ENCODE assay signal across 15 cellular contexts in the genomic region with DNA sequence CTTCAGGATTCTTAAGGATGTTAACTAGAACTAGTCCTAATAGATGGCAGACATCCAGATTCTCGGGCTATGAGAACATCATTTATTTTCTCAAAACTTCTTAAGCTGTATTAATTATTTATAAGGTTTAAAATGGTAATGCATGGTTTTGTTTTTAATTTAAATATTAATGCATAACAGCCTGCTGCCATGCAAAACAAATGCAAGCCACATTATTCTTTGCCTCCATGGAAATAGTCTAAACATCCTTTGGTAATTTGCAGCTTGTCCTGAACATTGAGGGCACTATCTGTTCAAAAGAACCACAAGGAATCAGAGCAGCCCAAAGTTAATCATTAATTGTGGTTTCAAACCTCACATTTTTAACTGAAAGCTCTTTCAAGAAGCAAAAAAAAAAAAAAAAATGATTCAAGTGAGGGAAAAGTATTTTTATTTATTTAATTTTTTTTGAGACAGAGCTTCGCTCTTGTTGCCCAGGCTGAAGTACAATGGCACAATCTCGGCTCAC.
DNase-seq lines count a peak whose midpoint lies in the region; ATAC-seq and TF ChIP-seq lines count a peak whose summit lies in the region.
"Had no signal": no experiment of that assay in that cellular context is flagged by ENCODE, and none has a peak within 500 bp of the region (broad histone marks: within the 10 kb centered on the region; RNA-seq: fewer than 3 reads in every experiment).

No MANE protein-coding gene starts in this region.

- peak overlapping the region in 3 of 4 donors; percentile 32 to 63 (median 36) for H3K27ac ChIP-seq in upper lobe of left lung

- DNase-seq in DMS53 (lab: John Stamatoyannopoulos, UW) (peak; percentile 6), DMS53 treated with DMSO at 0.1 percent for 48 hours (lab: John Stamatoyannopoulos, UW; ENCODE audit: unreplicated experiment) (no peak), cardiac fibroblast (ENCODE audit: low read depth in 2 of 2) (peak; percentile 25 to 41), kidney tubule cell (ENCODE audit: low spot score) (peak; percentile 84), upper lobe of left lung (no peak), activated gamma-delta T cell (lab: John Stamatoyannopoulos, UW) (no peak), SHP77 treated with DMSO at 0.1 percent for 48 hours (lab: John Stamatoyannopoulos, UW) (no peak)
- no peak for DNase-seq in stimulated activated naive CD8-positive, alpha-beta T cell treated with anti-CD3 and anti-CD28 coated beads, Interleukin-15, amount 100 ng/mL, for 72 hours
- DNase-seq: 8988T had no signal

- WGBS in upper lobe of left lung, 2 donors = 66 to 72% methylated on average over 3 of the region's 3 CpGs

- TF ChIP-seq POLR2A in upper lobe of left lung (IDR thresholded peaks at IDR 0.05) = no peak

- no peaks in the 10 kb centered on the region for H3K27me3 ChIP-seq in upper lobe of left lung
- H3K27me3 ChIP-seq: transverse colon had no signal

- no peaks in the 10 kb centered on the region for H3K27me3 Mint-ChIP-seq in stimulated activated naive CD8-positive, alpha-beta T cell treated with anti-CD3 and anti-CD28 coated beads, Interleukin-15, amount 100 ng/mL, for 72 hours
- H3K27me3 Mint-ChIP-seq: activated CD8-positive, alpha-beta T cell treated with anti-CD3 and anti-CD28 coated beads for 36 hours; natural killer cell treated with Interleukin-12 subunit alpha and Interleukin-12 subunit beta and Interleukin-15 and Interleukin-18, amount 100 ng/mL, for 72 hours had no signal

- no peaks in the 10 kb centered on the region for H3K9me3 ChIP-seq in upper lobe of left lung
- H3K9me3 ChIP-seq: HAP-1, transverse colon had no signal

- H3K36me3 ChIP-seq in upper lobe of left lung = no peaks in the 10 kb centered on the region
- H3K36me3 ChIP-seq: HAP-1, transverse colon had no signal

- H3K4me3 Mint-ChIP-seq in stimulated activated naive CD8-positive, alpha-beta T cell treated with anti-CD3 and anti-CD28 coated beads, Interleukin-15, amount 100 ng/mL, for 72 hours = no peak overlapping the region
- H3K4me3 Mint-ChIP-seq: activated CD8-positive, alpha-beta T cell treated with anti-CD3 and anti-CD28 coated beads for 36 hours; immature natural killer cell; natural killer cell treated with Interleukin-12 subunit alpha and Interleukin-12 subunit beta and Interleukin-15 and Interleukin-18, amount 100 ng/mL, for 72 hours had no signal

- H3K4me3 ChIP-seq in cardiac fibroblast (replicated peaks in 1 of 2; ENCODE audit: low read depth in 2 of 2, low read length in 2 of 2) (no peak overlapping the region), upper lobe of left lung (no peak overlapping the region)
- H3K4me3 ChIP-seq: HAP-1, transverse colon had no signal

- H3K9me3 Mint-ChIP-seq in stimulated activated naive CD8-positive, alpha-beta T cell treated with anti-CD3 and anti-CD28 coated beads, Interleukin-15, amount 100 ng/mL, for 72 hours = peaks cover 5 to 6% of the 10 kb centered on the region in 2 donors
- H3K9me3 Mint-ChIP-seq: immature natural killer cell; natural killer cell treated with Interleukin-12 subunit alpha and Interleukin-12 subunit beta and Interleukin-15 and Interleukin-18, amount 100 ng/mL, for 72 hours had no signal

- no peak overlapping the region for H3K27ac Mint-ChIP-seq in stimulated activated naive CD8-positive, alpha-beta T cell treated with anti-CD3 and anti-CD28 coated beads, Interleukin-15, amount 100 ng/mL, for 72 hours
- H3K27ac Mint-ChIP-seq: activated CD8-positive, alpha-beta T cell treated with anti-CD3 and anti-CD28 coated beads for 36 hours; natural killer cell treated with Interleukin-12 subunit alpha and Interleukin-12 subunit beta and Interleukin-15 and Interleukin-18, amount 100 ng/mL, for 72 hours had no signal

- no peak for TF ChIP-seq EP300 in upper lobe of left lung (IDR thresholded peaks at IDR 0.05)

- peaks cover 18% of the 10 kb centered on the region for H3K4me1 Mint-ChIP-seq in stimulated activated naive CD8-positive, alpha-beta T cell treated with anti-CD3 and anti-CD28 coated beads, Interleukin-15, amount 100 ng/mL, for 72 hours

- no peak for TF ChIP-seq CTCF in cardiac fibroblast (IDR thresholded peaks at IDR 0.05; ENCODE audit: low read depth, low read length)
- TF ChIP-seq CTCF in upper lobe of left lung (IDR thresholded peaks at IDR 0.05) = no peak

- peaks cover 0 to 16% (median 5%) of the 10 kb centered on the region in 4 donors for H3K4me1 ChIP-seq in upper lobe of left lung
- H3K4me1 ChIP-seq: HAP-1 had no signal

- peak in 1 of 2 donors; percentile 23 for ATAC-seq in upper lobe of left lung (ENCODE audit: low FRiP score in 2 of 2)
- no peak for ATAC-seq in stimulated activated naive CD8-positive, alpha-beta T cell treated with anti-CD3 and anti-CD28 coated beads, Interleukin-15, amount 100 ng/mL, for 72 hours
- ATAC-seq: natural killer cell treated with Interleukin-12 subunit alpha and Interleukin-12 subunit beta and Interleukin-15 and Interleukin-18, amount 100 ng/mL, for 72 hours; Panc1 had no signal

Comparison
In these comparisons a context has a peak if more than half of its experiments do, and no peak if none do; other contexts are left out.
1. DNase-seq: peak in DMS53 (single experiment), cardiac fibroblast (2 of 2) and kidney tubule cell (single experiment); none in DMS53 treated with DMSO at 0.1 percent for 48 hours (single experiment), upper lobe of left lung (0 of 2), activated gamma-delta T cell (single experiment), SHP77 treated with DMSO at 0.1 percent for 48 hours (single experiment) and stimulated activated naive CD8-positive, alpha-beta T cell treated with anti-CD3 and anti-CD28 coated beads, Interleukin-15, amount 100 ng/mL, for 72 hours (0 of 2).